Comparison of ENCODE assay signal across 22 cellular contexts in the genomic region with DNA sequence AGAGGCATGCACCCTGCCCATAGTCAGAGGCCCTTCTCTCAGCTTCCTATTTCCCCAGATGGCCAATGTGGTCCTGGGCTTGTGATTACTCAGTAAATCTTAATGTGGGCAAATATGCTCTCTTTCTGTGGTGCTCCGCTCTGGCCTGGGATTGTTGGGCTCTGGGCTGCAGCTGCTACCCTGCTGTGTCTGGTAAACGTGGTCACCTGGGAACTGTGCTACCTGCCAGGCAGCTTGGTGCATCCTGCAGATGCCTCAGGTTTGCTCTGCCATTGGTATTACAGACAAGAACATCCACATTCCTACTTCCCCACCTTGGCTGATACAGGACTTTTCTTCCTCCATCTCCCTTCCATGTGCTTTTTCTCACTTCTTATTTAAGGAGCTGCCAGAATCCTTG.
"Had no signal": no experiment of that assay in that cellular context is flagged by ENCODE, and none has a peak within 500 bp of the region (broad histone marks: within the 10 kb centered on the region; RNA-seq: fewer than 3 reads in every experiment).

No MANE protein-coding gene starts in this region.

- H3K27me3 Mint-ChIP-seq: activated naive CD8-positive, alpha-beta T cell treated with anti-CD3 and anti-CD28 coated beads for 36 hours; stimulated activated naive CD8-positive, alpha-beta T cell treated with anti-CD3 and anti-CD28 coated beads, Interleukin-15, Interleukin-2, amounts not matched to agents 100 ng/mL and 50 ng/mL, for 24 hours had no signal

- ATAC-seq: activated T-cell treated with anti-CD3 and anti-CD28 coated beads, Interleukin-2, amount 50 U/mL, for 4 hours; left colon; mucosa of descending colon; right lobe of liver had no signal

- H3K36me3 ChIP-seq: right lobe of liver, tibial artery had no signal

- H3K9me3 ChIP-seq: mucosa of descending colon, right lobe of liver, tibial artery had no signal

- H3K4me1 Mint-ChIP-seq: activated naive CD8-positive, alpha-beta T cell treated with anti-CD3 and anti-CD28 coated beads for 36 hours had no signal

- H3K27me3 ChIP-seq: hepatocyte, right lobe of liver, tibial artery had no signal

- H3K27ac ChIP-seq: hepatocyte, right lobe of liver, skin epidermis, tibial artery had no signal

- H3K4me2 ChIP-seq: hepatocyte had no signal

- H3K4me3 ChIP-seq: hepatocyte, mucosa of descending colon, right lobe of liver, skin epidermis, tibial artery had no signal

- H3K79me2 ChIP-seq: hepatocyte had no signal

- H3K36me3 Mint-ChIP-seq: activated naive CD8-positive, alpha-beta T cell treated with anti-CD3 and anti-CD28 coated beads for 36 hours had no signal

- H3K4me1 ChIP-seq: right lobe of liver had no signal

- FAIRE-seq: astrocyte, islet of Langerhans had no signal

- DNase-seq: activated CD8-positive, alpha-beta memory T cell treated with anti-CD3 and anti-CD28 coated beads for 24 hours; activated CD8-positive, alpha-beta memory T cell treated with anti-CD3 and anti-CD28 coated beads, Interleukin-2, amount 50 U/mL, for 48 hours; activated naive CD4-positive, alpha-beta T cell treated with Interleukin-2 at 50 U/mL for 16 hours; activated naive CD8-positive, alpha-beta T cell treated with anti-CD3 and anti-CD28 coated beads for 36 hours; activated T-cell treated with anti-CD3 and anti-CD28 coated beads, Interleukin-2, amount 50 U/mL, for 4 hours; central memory CD4-positive, alpha-beta T cell; dermis blood vessel endothelial cell; effector CD8-positive, alpha-beta T cell; foreskin melanocyte; left colon; mesenchymal stem cell; mucosa of descending colon; posterior cingulate gyrus; right lobe of liver; stimulated activated CD4-positive, alpha-beta T cell treated with anti-CD3 and anti-CD28 coated beads, Interleukin-1b, Interleukin-23, amount 100 ng/mL, for 48 hours; tibial artery had no signal

- H3K4me3 Mint-ChIP-seq: activated naive CD8-positive, alpha-beta T cell treated with anti-CD3 and anti-CD28 coated beads for 36 hours; activated T-cell treated with anti-CD3 and anti-CD28 coated beads, Interleukin-2, amount 50 U/mL, for 4 hours; stimulated activated naive CD8-positive, alpha-beta T cell treated with anti-CD3 and anti-CD28 coated beads, Interleukin-15, Interleukin-2, amounts not matched to agents 100 ng/mL and 50 ng/mL, for 24 hours had no signal

- H2AFZ ChIP-seq: hepatocyte had no signal

- H3K27ac Mint-ChIP-seq: activated naive CD8-positive, alpha-beta T cell treated with anti-CD3 and anti-CD28 coated beads for 36 hours; activated T-helper 2 cell treated with anti-CD3 and anti-CD28 coated beads, Interferon-gamma antibody, Interleukin-2, Interleukin-4, amounts not matched to agents 10 μg/mL and 5 μg/mL and 100 μg/mL, durations not matched to agents 14 hours and 24 hours and 36 hours; stimulated activated naive CD8-positive, alpha-beta T cell treated with anti-CD3 and anti-CD28 coated beads, Interleukin-15, Interleukin-2, amounts not matched to agents 100 ng/mL and 50 ng/mL, for 24 hours had no signal
